8 cellular contexts compared by ENCODE assay signal in genomic region chr3:113441051-113441770, GRCh38. TPM values are rescaled to one million over a fixed set of nuclear protein-coding genes. Genes with fewer than 3 reads are reported as not detected.
DNase-seq lines count a peak whose midpoint lies in the region; ATAC-seq and TF ChIP-seq lines count a peak whose summit lies in the region.

Gene CFAP44, minus strand, starts transcription at chr3:113441493. Its CDS starts 7,829 bp downstream, at chr3:113433664.

- no peak within 1 kb of the TSS for H3K27ac Mint-ChIP-seq in activated T-helper 17 cell treated with anti-CD3 and anti-CD28 coated beads, Interleukin-2, amount 50 U/mL, for 72 hours
- H3K27ac Mint-ChIP-seq in naive thymus-derived CD4-positive, alpha-beta T cell, result peak within 1 kb of the TSS in 2 of 9 donors; percentile 3 to 25

- H3K9me3 Mint-ChIP-seq in activated T-helper 17 cell treated with anti-CD3 and anti-CD28 coated beads, Interleukin-2, amount 50 U/mL, for 72 hours, result no peaks in the 10 kb centered on the region
- no peaks in the 10 kb centered on the region for H3K9me3 Mint-ChIP-seq in naive thymus-derived CD4-positive, alpha-beta T cell

- CTCF ChIA-PET in naive thymus-derived CD4-positive, alpha-beta T cell (lab: Charles Lee), result no interaction called here
- CTCF ChIA-PET in HEK293T (lab: Yijun Ruan, JAX), result no interaction called here

- H3K4me3 ChIP-seq in fibroblast of pulmonary artery (replicated peaks; ENCODE audit: low read depth, low read length), result peak within 1 kb of the TSS; percentile 45
- no peak within 1 kb of the TSS for H3K4me3 ChIP-seq in naive thymus-derived CD4-positive, alpha-beta T cell (ENCODE audit: low read length)

- ATAC-seq in HG03342 (IDR thresholded peaks at IDR 0.05; ENCODE audit: unreplicated experiment), result peak; percentile 76
- ATAC-seq in activated T-helper 17 cell treated with anti-CD3 and anti-CD28 coated beads, Interleukin-2, amount 50 U/mL, for 72 hours (replicated peaks), result peak; percentile 67
- peak; percentile 87 for ATAC-seq in naive thymus-derived CD4-positive, alpha-beta T cell

- TF ChIP-seq CTCF in fibroblast of pulmonary artery (IDR thresholded peaks at IDR 0.05; ENCODE audit: low read length, missing control alignments), result no peak

- intact Hi-C loops in naive thymus-derived CD4-positive, alpha-beta T cell (cut with micrococcal nuclease), result no loop called here

- H3K9me3 ChIP-seq in naive thymus-derived CD4-positive, alpha-beta T cell (ENCODE audit: control insufficient read depth in 2 of 3, low read length in 3 of 3), result no peaks in the 10 kb centered on the region

- peaks cover 30% of the 10 kb centered on the region for H3K36me3 Mint-ChIP-seq in activated T-helper 17 cell treated with anti-CD3 and anti-CD28 coated beads, Interleukin-2, amount 50 U/mL, for 72 hours (ENCODE audit: low read depth)
- peaks cover 4 to 38% (median 9%) of the 10 kb centered on the region in 5 donors for H3K36me3 Mint-ChIP-seq in naive thymus-derived CD4-positive, alpha-beta T cell

- DNase-seq in fibroblast of pulmonary artery (ENCODE audit: low read depth) (peak; percentile 79), cerebellar nuclear complex (lab: John Stamatoyannopoulos, UW) (no peak), NCI-H1694 treated with DMSO at 0.1 percent for 48 hours (lab: John Stamatoyannopoulos, UW) (no peak), HEK293T (ENCODE audit: extremely low spot score) (no peak)
- DNase-seq in naive thymus-derived CD4-positive, alpha-beta T cell, result peak; percentile 23 to 59 (median 38)
- peak; percentile 17 to 23 for DNase-seq in stimulated activated CD8-positive, alpha-beta memory T cell treated with anti-CD3 and anti-CD28 coated beads, Interleukin-7, amount 100 ng/mL, for 1 hour (ENCODE audit: low read depth in 2 of 2)

- no peaks in the 10 kb centered on the region for H3K4me1 ChIP-seq in naive thymus-derived CD4-positive, alpha-beta T cell (ENCODE audit: control insufficient read depth in 2 of 2, insufficient read depth in 2 of 2, low read length in 2 of 2)

- peaks cover 0 to 10% (median 3%) of the 10 kb centered on the region in 3 experiments for H3K36me3 ChIP-seq in naive thymus-derived CD4-positive, alpha-beta T cell (ENCODE audit: control insufficient read depth in 2 of 3, insufficient read depth in 3 of 3, low read length in 3 of 3)

- H3K27me3 Mint-ChIP-seq in activated T-helper 17 cell treated with anti-CD3 and anti-CD28 coated beads, Interleukin-2, amount 50 U/mL, for 72 hours, result no peaks in the 10 kb centered on the region
- H3K27me3 Mint-ChIP-seq in naive thymus-derived CD4-positive, alpha-beta T cell, result no peaks in the 10 kb centered on the region

- H3K4me3 Mint-ChIP-seq in activated T-helper 17 cell treated with anti-CD3 and anti-CD28 coated beads, Interleukin-2, amount 50 U/mL, for 72 hours, result peak within 1 kb of the TSS; percentile 42
- H3K4me3 Mint-ChIP-seq in naive thymus-derived CD4-positive, alpha-beta T cell, result peak within 1 kb of the TSS in 9 of 10 donors; percentile 23 to 63 (median 48)

- no peaks in the 10 kb centered on the region for H3K4me1 Mint-ChIP-seq in activated T-helper 17 cell treated with anti-CD3 and anti-CD28 coated beads, Interleukin-2, amount 50 U/mL, for 72 hours
- peaks cover 0 to 2% (median 0%) of the 10 kb centered on the region in 7 donors for H3K4me1 Mint-ChIP-seq in naive thymus-derived CD4-positive, alpha-beta T cell

- H3K27me3 ChIP-seq in naive thymus-derived CD4-positive, alpha-beta T cell (ENCODE audit: control insufficient read depth in 2 of 2, insufficient read depth in 2 of 2, low read length in 2 of 2), result no peaks in the 10 kb centered on the region

- H3K27ac ChIP-seq in naive thymus-derived CD4-positive, alpha-beta T cell (ENCODE audit: low read depth, low read length), result no peak within 1 kb of the TSS

- POLR2A ChIA-PET in naive thymus-derived CD4-positive, alpha-beta T cell (lab: Charles Lee), result no interaction called here
- POLR2A ChIA-PET in HEK293T (lab: Yijun Ruan, JAX), result no interaction called here

TF ChIP-seq in HEK293T, 16 proteins besides CTCF, POLR2A, EP300 and RAD21:
- TF ChIP-seq SP1 (IDR thresholded peaks at IDR 0.05) (no peak), FOXM1 (IDR thresholded peaks at IDR 0.05; ENCODE audit: borderline replicate concordance) (no peak), FOXK2 (IDR thresholded peaks at IDR 0.05) (no peak), TARDBP (IDR thresholded peaks at IDR 0.05) (no peak), CTBP1 (IDR thresholded peaks at IDR 0.05; ENCODE audit: borderline replicate concordance) (no peak), LEF1 (IDR thresholded peaks at IDR 0.05; ENCODE audit: borderline replicate concordance) (no peak), BHLHE40 (IDR thresholded peaks at IDR 0.05; ENCODE audit: borderline replicate concordance) (no peak), NFRKB (IDR thresholded peaks at IDR 0.05) (no peak), L3MBTL2 (conservative IDR thresholded peaks at IDR 0.05) (no peak), SUZ12 (IDR thresholded peaks at IDR 0.05) (no peak), HDGF (IDR thresholded peaks at IDR 0.05; ENCODE audit: borderline replicate concordance) (no peak)
- TF ChIP-seq, protein P1, sequence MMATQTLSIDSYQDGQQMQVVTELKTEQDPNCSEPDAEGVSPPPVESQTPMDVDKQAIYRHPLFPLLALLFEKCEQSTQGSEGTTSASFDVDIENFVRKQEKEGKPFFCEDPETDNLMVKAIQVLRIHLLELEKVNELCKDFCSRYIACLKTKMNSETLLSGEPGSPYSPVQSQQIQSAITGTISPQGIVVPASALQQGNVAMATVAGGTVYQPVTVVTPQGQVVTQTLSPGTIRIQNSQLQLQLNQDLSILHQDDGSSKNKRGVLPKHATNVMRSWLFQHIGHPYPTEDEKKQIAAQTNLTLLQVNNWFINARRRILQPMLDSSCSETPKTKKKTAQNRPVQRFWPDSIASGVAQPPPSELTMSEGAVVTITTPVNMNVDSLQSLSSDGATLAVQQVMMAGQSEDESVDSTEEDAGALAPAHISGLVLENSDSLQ (IDR thresholded peaks at IDR 0.05), result no peak

RNA-seq across cellular contexts. Expression of gene CFAP44, which starts in this region (rescaled TPM):
- 10 to 100 TPM in 1 of 2 donors, 1 to 10 TPM in 1; 8.3 to 11.6 TPM for total RNA-seq in activated T-helper 17 cell treated with anti-CD3 and anti-CD28 coated beads, Interleukin-2, amount 50 U/mL, for 72 hours
- total RNA-seq in naive thymus-derived CD4-positive, alpha-beta T cell, result 10 to 100 TPM in 3 of 5 experiments, 1 to 10 TPM in 2; 8.2 to 40.9 (median 14.7) TPM
- polyA plus RNA-seq in naive thymus-derived CD4-positive, alpha-beta T cell, result under 1 TPM; 0.29 to 0.74 TPM

Comparison
In these comparisons a context has a peak if more than half of its experiments do, and no peak if none do; other contexts are left out.
1. DNase-seq: peak in fibroblast of pulmonary artery (single experiment), naive thymus-derived CD4-positive, alpha-beta T cell (9 of 9) and stimulated activated CD8-positive, alpha-beta memory T cell treated with anti-CD3 and anti-CD28 coated beads, Interleukin-7, amount 100 ng/mL, for 1 hour (2 of 2); none in cerebellar nuclear complex (0 of 2), NCI-H1694 treated with DMSO at 0.1 percent for 48 hours (single experiment) and HEK293T (single experiment).
2. Peak in every context shown above with its lines, with median percentiles within 50 percentile points of each other: ATAC-seq.